Comparison of ENCODE assay signal across 8 cellular contexts in the genomic region with DNA sequence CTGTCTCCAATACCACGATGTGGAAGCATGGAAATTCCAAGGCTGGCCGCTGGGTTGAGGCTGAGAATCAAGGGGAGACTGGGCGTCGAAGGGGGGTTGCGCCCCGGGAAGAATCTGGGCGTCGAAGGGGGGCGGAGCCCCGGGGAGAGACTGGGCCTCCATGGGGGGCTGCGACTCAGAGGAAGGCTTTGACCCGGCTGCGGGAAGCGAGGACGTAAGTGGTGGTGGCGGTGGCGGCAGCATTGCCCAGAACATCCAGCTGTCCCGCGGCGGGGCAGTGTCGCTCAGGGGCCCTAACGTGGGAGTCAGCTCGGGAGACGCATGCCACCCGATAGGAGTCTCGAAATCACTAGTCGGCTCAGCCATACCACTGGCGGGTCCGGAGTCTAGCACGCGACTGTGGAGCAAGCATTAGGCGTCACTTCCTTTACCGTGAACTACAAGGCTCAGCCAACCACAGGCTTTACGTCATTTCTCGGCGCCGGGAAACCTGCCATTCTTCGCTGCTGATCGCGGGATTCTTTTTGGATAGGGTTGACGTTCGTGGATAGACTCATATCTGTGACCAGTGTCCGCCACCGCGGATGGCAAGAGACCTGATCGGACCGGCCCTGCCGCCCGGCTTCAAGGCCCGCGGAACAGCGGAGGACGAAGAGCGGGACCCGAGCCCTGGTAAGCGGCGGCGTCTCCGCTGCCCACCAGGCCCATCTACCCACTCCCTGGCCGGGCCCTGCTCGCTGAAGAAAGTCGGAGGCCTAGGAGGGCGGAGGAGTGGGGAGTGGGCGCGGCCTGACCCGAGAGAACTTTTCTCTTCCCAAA. TPM values are rescaled to one million over a fixed set of nuclear protein-coding genes. Genes with fewer than 3 reads are reported as not detected.
DNase-seq lines count a peak whose midpoint lies in the region; ATAC-seq, FAIRE-seq and TF ChIP-seq lines count a peak whose summit lies in the region.

A gene with protein sequence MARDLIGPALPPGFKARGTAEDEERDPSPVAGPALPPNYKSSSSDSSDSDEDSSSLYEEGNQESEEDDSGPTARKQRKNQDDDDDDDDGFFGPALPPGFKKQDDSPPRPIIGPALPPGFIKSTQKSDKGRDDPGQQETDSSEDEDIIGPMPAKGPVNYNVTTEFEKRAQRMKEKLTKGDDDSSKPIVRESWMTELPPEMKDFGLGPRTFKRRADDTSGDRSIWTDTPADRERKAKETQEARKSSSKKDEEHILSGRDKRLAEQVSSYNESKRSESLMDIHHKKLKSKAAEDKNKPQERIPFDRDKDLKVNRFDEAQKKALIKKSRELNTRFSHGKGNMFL (plus strand): TSS at position 468 of the 819 bp plus-strand sequence. CDS start 117 bp downstream, at position 585.
A gene (minus strand): TSS at position 401 of the 819 bp plus-strand sequence. CDS start 35 bp downstream, at position 366.

- H3K4me3 ChIP-seq in adrenal gland (peak within 1 kb of the TSS; percentile 36 to 86 (median 79)), upper lobe of right lung (peak within 1 kb of the TSS; percentile 99)

- DNase-seq in GM12891 (ENCODE audit: insufficient read length, low spot score) (peak; percentile 92), NCI-H1417 (lab: John Stamatoyannopoulos, UW) (peak; percentile 83 to 92 (median 88)), SW480 (ENCODE audit: low spot score) (peak; percentile 96), adrenal gland (peak; percentile 92 to 98 (median 95)), left cardiac atrium (peak; percentile 95), posterior cingulate gyrus (peak; percentile 90 to 99 (median 96)), upper lobe of right lung (peak; percentile 95)

- H3K9me3 ChIP-seq in adrenal gland (replicated peaks in 1 of 3), result no peaks in the 10 kb centered on the region
- no peaks in the 10 kb centered on the region for H3K9me3 ChIP-seq in upper lobe of right lung

- TF ChIP-seq CTCF in adrenal gland (IDR thresholded peaks at IDR 0.05) (peak in 5 of 6 experiments; percentile 12 to 51 (median 30)), upper lobe of right lung (IDR thresholded peaks at IDR 0.05) (no peak)

- peak; percentile 96 for ATAC-seq in HG02763 (IDR thresholded peaks at IDR 0.05; ENCODE audit: unreplicated experiment)
- peak; percentile 99 for ATAC-seq in left cardiac atrium
- peak; percentile 99 for ATAC-seq in upper lobe of right lung

- peak; percentile 94 for FAIRE-seq in GM12891 (lab: Jason Lieb, UNC)

- H3K36me3 ChIP-seq in adrenal gland (replicated peaks in 1 of 2) (no peaks in the 10 kb centered on the region), upper lobe of right lung (peaks cover 14% of the 10 kb centered on the region)

- H3K4me1 ChIP-seq in adrenal gland (replicated peaks in 1 of 2), result peaks cover 14 to 46% of the 10 kb centered on the region in 2 donors
- peaks cover 24% of the 10 kb centered on the region for H3K4me1 ChIP-seq in upper lobe of right lung

- no peaks in the 10 kb centered on the region for H3K27me3 ChIP-seq in adrenal gland
- H3K27me3 ChIP-seq in upper lobe of right lung, result no peaks in the 10 kb centered on the region

- WGBS in adrenal gland, 4 donors, result 0 to 1% (median 1%) methylated on average over 9 to 66 of the region's 66 CpGs

- TF ChIP-seq POLR2A in GM12891 (IDR thresholded peaks at IDR 0.05; ENCODE audit: low read depth, low read length) (peak; percentile 68), adrenal gland (IDR thresholded peaks at IDR 0.05) (peak in 1 of 2 donors; percentile 72)

- intact Hi-C loops in adrenal gland (cut with DNase I), result no loop called here
- intact Hi-C loops in left cardiac atrium (cut with DNase I), result no loop called here
- intact Hi-C loops in posterior cingulate gyrus (cut with DNase I), result no loop called here
- intact Hi-C loops in upper lobe of right lung (cut with DNase I), result no loop called here

- H3K27ac ChIP-seq in adrenal gland (peak within 1 kb of the TSS in 4 of 5 donors; percentile 80 to 91 (median 82)), upper lobe of right lung (peak within 1 kb of the TSS; percentile 89)

TF ChIP-seq in GM12891, 5 proteins besides CTCF, POLR2A, EP300 and RAD21:
- TF ChIP-seq POLR2AphosphoS5 (IDR thresholded peaks at IDR 0.05; ENCODE audit: low read depth, low read length), result peak; percentile 82
- TF ChIP-seq POU2F2 (IDR thresholded peaks at IDR 0.05; ENCODE audit: low read depth, low read length), result no peak
- TF ChIP-seq TAF1 (IDR thresholded peaks at IDR 0.05; ENCODE audit: low read depth, low read length), result peak; percentile 76
- TF ChIP-seq SPI1 (IDR thresholded peaks at IDR 0.05; ENCODE audit: low read depth, low read length), result 0 out of 2 replicates have a peak, but pooled peaks have one; percentile 8

RNA-seq across cellular contexts. Expression of the first gene that starts in this region (rescaled TPM):
- polyA plus RNA-seq in GM12891 (2012; ENCODE audit: low read depth, missing spikeins), result 17.4 TPM
- total RNA-seq in adrenal gland (10 to 100 TPM; 12.7 to 38.6 (median 24.0) TPM), left cardiac atrium (10 to 100 TPM; 12.6 to 14.2 TPM), upper lobe of right lung (24.4 TPM)
- 10 to 100 TPM in 2 of 3 donors, 1 to 10 TPM in 1; 9.6 to 20.6 (median 11.3) TPM for polyA plus RNA-seq in adrenal gland

RNA-seq across cellular contexts. Expression of the second gene that starts in this region (rescaled TPM):
- 3.9 TPM for polyA plus RNA-seq in GM12891 (2012; ENCODE audit: low read depth, missing spikeins)
- total RNA-seq in adrenal gland (1 to 10 TPM in 7 of 8 donors, under 1 TPM in 1; 0.79 to 6.9 (median 4.1) TPM), left cardiac atrium (1 to 10 TPM; 3.0 to 4.7 TPM), upper lobe of right lung (4.2 TPM)
- polyA plus RNA-seq in adrenal gland, result 1 to 10 TPM; 2.7 to 9.3 (median 2.8) TPM

Comparison
In these comparisons a context has a peak if more than half of its experiments do, and no peak if none do; other contexts are left out.
1. Peak in every context shown above with its lines: DNase-seq, ATAC-seq, H3K4me3 ChIP-seq and H3K27ac ChIP-seq.